32 cellular contexts compared by ENCODE assay signal in genomic region chr6:136517582-136517981, GRCh38.
"Had no signal": no experiment of that assay in that cellular context is flagged by ENCODE, and none has a peak within 500 bp of the region (broad histone marks: within the 10 kb centered on the region; RNA-seq: fewer than 3 reads in every experiment).

No MANE protein-coding gene starts in this region.

- H3K4me3 ChIP-seq: MG63, SJSA1 had no signal

- ATAC-seq: activated CD8-positive, alpha-beta memory T cell treated with anti-CD3 and anti-CD28 coated beads, Interleukin-2, amount 10 ng/mL, durations not matched to agents 7 days and 5 days; activated naive CD8-positive, alpha-beta T cell treated with anti-CD3 and anti-CD28 coated beads, Interleukin-2, amount 50 U/mL, for 24 hours had no signal

- DNase-seq: activated CD4-positive, alpha-beta memory T cell treated with anti-CD3 and anti-CD28 coated beads, Interleukin-2, amount 10 ng/mL, durations not matched to agents 7 days and 5 days; activated CD4-positive, alpha-beta T cell treated with anti-CD3 and anti-CD28 coated beads for 1 hour; activated CD4-positive, alpha-beta T cell treated with anti-CD3 and anti-CD28 coated beads for 48 hours; activated CD4-positive, CD25-positive, alpha-beta regulatory T cell; activated CD8-positive, alpha-beta memory T cell treated with anti-CD3 and anti-CD28 coated beads for 24 hours; activated CD8-positive, alpha-beta memory T cell treated with anti-CD3 and anti-CD28 coated beads, Interleukin-2, amount 10 ng/mL, durations not matched to agents 7 days and 5 days; activated CD8-positive, alpha-beta memory T cell treated with anti-CD3 and anti-CD28 coated beads, Interleukin-2, amount 50 U/mL, for 48 hours; activated effector memory CD4-positive, alpha-beta T cell treated with Interleukin-2 at 50 U/mL for 16 hours; activated naive CD4-positive, alpha-beta T cell treated with anti-CD3 and anti-CD28 coated beads, Interleukin-2, amount 10 ng/mL, durations not matched to agents 7 days and 5 days; activated naive CD8-positive, alpha-beta T cell treated with anti-CD3 and anti-CD28 coated beads, Interleukin-2, amount 50 U/mL, for 24 hours; activated T-cell treated with anti-CD3 and anti-CD28 coated beads, Interleukin-2, amount 50 U/mL, for 48 hours; anterior cingulate cortex; central memory CD4-positive, alpha-beta T cell; Kasumi-1; KG1; MG63; NCI-H1048; NCI-H1105 treated with DMSO at 0.1 percent for 48 hours; NCI-H1436; NCI-H1694; NCI-H1930; NCI-H2081 treated with DMSO at 0.1 percent for 48 hours; NCI-H226; NCI-H446 treated with DMSO at 0.1 percent for 48 hours; NCI-H524; SHP77; SW 1271; T-helper 1 cell; T-helper 2 cell; T-helper 9 cell; WERI-Rb-1 had no signal

- H3K27ac ChIP-seq: SJSA1, WERI-Rb-1 had no signal

- H3K9me3 ChIP-seq: MG63, SJSA1 had no signal

- H3K4me1 ChIP-seq: SJSA1 had no signal

- H3K36me3 ChIP-seq: MG63, SJSA1, WERI-Rb-1 had no signal
